Comparison of ENCODE assay signal across 15 cellular contexts in the genomic region with DNA sequence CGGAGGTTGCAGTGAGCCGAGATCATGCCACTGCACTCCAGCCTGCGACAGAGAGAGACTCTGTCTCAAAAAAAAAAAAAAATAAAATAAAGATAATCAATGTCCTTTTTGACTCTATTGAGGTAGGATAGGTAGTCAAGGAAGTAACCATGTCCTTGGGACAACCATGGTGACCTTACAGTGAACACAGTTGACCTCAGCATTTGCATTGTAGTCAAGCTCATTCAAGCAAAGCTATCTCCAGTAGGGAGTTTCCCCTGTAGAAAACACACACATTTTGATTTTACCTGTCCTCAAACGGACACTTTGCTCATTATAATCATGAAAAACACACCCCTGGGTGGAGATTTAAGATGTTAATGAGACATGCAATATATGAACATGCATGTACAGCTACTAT.
A peak's percentile ranks its signal among the peaks of the same experiment; 100 is the strongest.
DNase-seq lines count a peak whose midpoint lies in the region; ATAC-seq, FAIRE-seq and TF ChIP-seq lines count a peak whose summit lies in the region.
"Had no signal": no experiment of that assay in that cellular context is flagged by ENCODE, and none has a peak within 500 bp of the region (broad histone marks: within the 10 kb centered on the region; RNA-seq: fewer than 3 reads in every experiment).

No MANE protein-coding gene starts in this region.

- intact Hi-C loops in posterior cingulate gyrus (cut with DNase I) = no loop called here

- H3K9ac ChIP-seq in OCI-LY3 (ENCODE audit: low read length) = no peak overlapping the region

- no peaks in the 10 kb centered on the region for H3K36me3 ChIP-seq in OCI-LY3 (replicated peaks; ENCODE audit: low read depth, low read length)
- H3K36me3 ChIP-seq in effector memory CD4-positive, alpha-beta T cell (ENCODE audit: control insufficient read depth, insufficient read depth, low read length) = no peaks in the 10 kb centered on the region
- H3K36me3 ChIP-seq: thoracic aorta had no signal

- no peaks in the 10 kb centered on the region for H3K79me2 ChIP-seq in OCI-LY3 (ENCODE audit: low read length)

- no peaks in the 10 kb centered on the region for H4K20me1 ChIP-seq in OCI-LY3 (ENCODE audit: insufficient read depth, low read length)

- ATAC-seq in GM18873 (IDR thresholded peaks at IDR 0.05; ENCODE audit: low FRiP score, unreplicated experiment) (peak; percentile 86), GM21529 (IDR thresholded peaks at IDR 0.05; ENCODE audit: unreplicated experiment) (peak; percentile 86), HG03060 (IDR thresholded peaks at IDR 0.05; ENCODE audit: low read depth, unreplicated experiment) (peak; percentile 90)

- peaks cover 11% of the 10 kb centered on the region for H3K4me1 ChIP-seq in OCI-LY3 (ENCODE audit: low read length)
- H3K4me1 ChIP-seq in effector memory CD4-positive, alpha-beta T cell (ENCODE audit: control insufficient read depth, insufficient read depth, low read length, poor library complexity, severe bottlenecking) = no peaks in the 10 kb centered on the region

- H3K9me3 ChIP-seq in OCI-LY3 (ENCODE audit: insufficient read depth, low read length) = peaks cover 6% of the 10 kb centered on the region; the same call in 1 of the 2 replicates
- no peaks in the 10 kb centered on the region for H3K9me3 ChIP-seq in effector memory CD4-positive, alpha-beta T cell (ENCODE audit: control insufficient read depth, low read length)
- H3K9me3 ChIP-seq: thoracic aorta had no signal

- DNase-seq in NCI-H524 (lab: John Stamatoyannopoulos, UW) = no peak
- DNase-seq in posterior cingulate gyrus = no peak
- no peak for DNase-seq in H54 (ENCODE audit: insufficient read length, low spot score)
- DNase-seq in effector memory CD4-positive, alpha-beta T cell = no peak
- DNase-seq: activated CD4-positive, alpha-beta memory T cell treated with anti-CD3 and anti-CD28 coated beads, Interleukin-2, amount 10 ng/mL, durations not matched to agents 7 days and 5 days; NCI-H1436 treated with DMSO at 0.1 percent for 48 hours; NCI-H69; RPMI8226; T1000 had no signal

- TF ChIP-seq POLR2A in H54 (IDR thresholded peaks at IDR 0.05; ENCODE audit: low read depth, low read length) = no peak

- no peak for FAIRE-seq in H54 (lab: Jason Lieb, UNC)

- TF ChIP-seq CTCF in OCI-LY3 (IDR thresholded peaks at IDR 0.05; ENCODE audit: low read depth, low read length) = no peak

- H3K4me2 ChIP-seq in OCI-LY3 (ENCODE audit: low read length) = 0 out of 2 replicates have a peak overlapping the region, but pooled peaks have one; percentile 7

- no peaks in the 10 kb centered on the region for H3K27me3 ChIP-seq in OCI-LY3 (ENCODE audit: low read depth, low read length)
- no peaks in the 10 kb centered on the region for H3K27me3 ChIP-seq in effector memory CD4-positive, alpha-beta T cell (replicated peaks; ENCODE audit: control insufficient read depth, insufficient read depth, low read length, poor library complexity, severe bottlenecking)

- H2AFZ ChIP-seq in OCI-LY3 (ENCODE audit: low read depth, low read length) = no peak overlapping the region

- no peak overlapping the region for H3K4me3 ChIP-seq in OCI-LY3 (ENCODE audit: low read length)
- H3K4me3 ChIP-seq in effector memory CD4-positive, alpha-beta T cell (ENCODE audit: insufficient read depth, low read depth, low read length, poor library complexity, severe bottlenecking) = no peak overlapping the region
- H3K4me3 ChIP-seq: thoracic aorta had no signal

- no peak overlapping the region for H3K27ac ChIP-seq in OCI-LY3 (ENCODE audit: low read length)
- H3K27ac ChIP-seq in effector memory CD4-positive, alpha-beta T cell (ENCODE audit: insufficient read depth, low read length, poor library complexity, severe bottlenecking) = no peak overlapping the region
- H3K27ac ChIP-seq: C4-2B, thoracic aorta had no signal
